In the genomic region with DNA sequence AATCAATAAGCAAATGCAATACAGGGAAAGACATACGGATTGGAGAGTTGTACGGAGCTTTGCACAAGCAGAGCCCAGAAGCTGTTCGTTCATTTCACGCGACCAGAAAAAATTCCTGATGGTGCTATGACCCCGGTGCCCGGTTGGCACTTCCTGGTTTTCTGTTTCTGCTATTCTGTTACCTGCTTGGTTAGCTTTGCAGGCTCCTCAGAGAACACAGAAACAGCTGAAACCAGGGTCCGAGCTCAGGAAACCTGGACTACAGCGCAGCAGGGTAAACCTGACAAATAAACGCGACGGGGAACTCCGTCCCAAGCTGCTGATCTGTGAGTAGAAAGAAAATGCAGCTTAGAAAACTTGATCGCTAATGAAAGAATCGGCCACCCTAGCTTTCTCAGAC, we compare ENCODE assay signal across 10 cellular contexts. TPM values are rescaled to one million over a fixed set of nuclear protein-coding genes. Genes with fewer than 3 reads are reported as not detected.
DNase-seq lines count a peak whose midpoint lies in the region; ATAC-seq and TF ChIP-seq lines count a peak whose summit lies in the region.
"Had no signal": no experiment of that assay in that cellular context is flagged by ENCODE, and none has a peak within 500 bp of the region (broad histone marks: within the 10 kb centered on the region; RNA-seq: fewer than 3 reads in every experiment).

No MANE protein-coding gene starts in this region.

- peaks cover 8% of the 10 kb centered on the region for H3K4me1 Mint-ChIP-seq in mesothelial cell of epicardium
- H3K4me1 Mint-ChIP-seq: activated CD4-positive, alpha-beta T cell treated with anti-CD3 and anti-CD28 coated beads, Interleukin-2, amount 10 ng/mL, durations not matched to agents 7 days and 5 days had no signal

- no peaks in the 10 kb centered on the region for H3K4me1 ChIP-seq in duodenal mucosa (ENCODE audit: control insufficient read depth in 1 of 2, insufficient read depth in 2 of 2, low read length in 2 of 2)
- H3K4me1 ChIP-seq in thoracic aorta (ENCODE audit: control insufficient read depth in 1 of 2, low read depth in 2 of 2): peaks cover 0 to 11% of the 10 kb centered on the region in 2 donors

- H3K9me3 Mint-ChIP-seq in mesothelial cell of epicardium: no peaks in the 10 kb centered on the region
- H3K9me3 Mint-ChIP-seq: activated CD4-positive, alpha-beta T cell treated with anti-CD3 and anti-CD28 coated beads, Interleukin-2, amount 10 ng/mL, durations not matched to agents 7 days and 5 days had no signal

- H3K27me3 ChIP-seq in duodenal mucosa (ENCODE audit: control insufficient read depth in 1 of 2, insufficient read depth in 2 of 2, low read length in 2 of 2) (peaks cover 0 to 12% of the 10 kb centered on the region in 2 donors), thoracic aorta (replicated peaks; ENCODE audit: insufficient read depth) (no peaks in the 10 kb centered on the region)

- H3K27ac ChIP-seq in duodenal mucosa (ENCODE audit: low read depth, low read length): no peak overlapping the region
- H3K27ac ChIP-seq in thoracic aorta: peak overlapping the region; percentile 29 to 38

- H3K4me3 ChIP-seq in duodenal mucosa (ENCODE audit: low read depth in 1 of 2, low read length in 2 of 2): peak overlapping the region; percentile 68 to 75
- peak overlapping the region; percentile 80 for H3K4me3 ChIP-seq in thoracic aorta

- H3K4me3 Mint-ChIP-seq in mesothelial cell of epicardium: peak overlapping the region; percentile 65
- H3K4me3 Mint-ChIP-seq: activated CD4-positive, alpha-beta T cell treated with anti-CD3 and anti-CD28 coated beads, Interleukin-2, amount 10 ng/mL, durations not matched to agents 7 days and 5 days had no signal

- DNase-seq in DMS53 (lab: John Stamatoyannopoulos, UW) (peak; percentile 40), DMS53 treated with DMSO at 0.1 percent for 48 hours (lab: John Stamatoyannopoulos, UW; ENCODE audit: unreplicated experiment) (no peak), mesothelial cell of epicardium (ENCODE audit: low spot score in 2 of 2, unreplicated experiment in 2 of 2) (no peak), thoracic aorta (ENCODE audit: low spot score) (no peak), posterior vena cava (ENCODE audit: low spot score) (no peak)
- DNase-seq: activated CD4-positive, alpha-beta T cell treated with anti-CD3 and anti-CD28 coated beads, Interleukin-2, amount 10 ng/mL, durations not matched to agents 7 days and 5 days had no signal

- no peaks in the 10 kb centered on the region for H3K9me3 ChIP-seq in duodenal mucosa (ENCODE audit: control insufficient read depth in 1 of 2, low read length in 2 of 2)
- no peaks in the 10 kb centered on the region for H3K9me3 ChIP-seq in thoracic aorta

- TF ChIP-seq CTCF in mesothelial cell of epicardium (IDR thresholded peaks at IDR 0.05; ENCODE audit: unreplicated experiment): no peak
- no peak for TF ChIP-seq CTCF in thoracic aorta (IDR thresholded peaks at IDR 0.05)

- peak overlapping the region in 1 of 2 donors; percentile 26 for H3K9ac ChIP-seq in duodenal mucosa (ENCODE audit: low read depth in 1 of 2, low read length in 2 of 2)

- peaks cover 93% of the 10 kb centered on the region for H3K27me3 Mint-ChIP-seq in mesothelial cell of epicardium (ENCODE audit: low read depth)

- H3K36me3 ChIP-seq in duodenal mucosa (ENCODE audit: control insufficient read depth in 1 of 2, insufficient read depth in 2 of 2, low read length in 2 of 2) (no peaks in the 10 kb centered on the region), thoracic aorta (no peaks in the 10 kb centered on the region)

- intact Hi-C loops in posterior vena cava (cut with DNase I): no loop called here

- no peaks in the 10 kb centered on the region for H3K36me3 Mint-ChIP-seq in mesothelial cell of epicardium

- ATAC-seq in thoracic aorta (ENCODE audit: insufficient number of reproducible peaks, low FRiP score, low read depth) (no peak), GM19351 (IDR thresholded peaks at IDR 0.05; ENCODE audit: unreplicated experiment) (no peak), GM18861 (IDR thresholded peaks at IDR 0.05; ENCODE audit: unreplicated experiment) (no peak)

- no peak overlapping the region for H3K27ac Mint-ChIP-seq in mesothelial cell of epicardium
- H3K27ac Mint-ChIP-seq: activated CD4-positive, alpha-beta T cell treated with anti-CD3 and anti-CD28 coated beads, Interleukin-2, amount 10 ng/mL, durations not matched to agents 7 days and 5 days had no signal

RNA-seq across cellular contexts. Expression of gene CNTN3, which starts 0.9 kb away (rescaled TPM):
- 1.5 to 2.5 TPM (median 1.6 TPM) in 3 replicates for total RNA-seq in mesothelial cell of epicardium
- total RNA-seq in thoracic aorta: 1 to 10 TPM; 6.5 to 9.7 TPM
- total RNA-seq in posterior vena cava: 1 to 10 TPM; 5.1 to 5.3 TPM
- total RNA-seq: activated CD4-positive, alpha-beta T cell treated with anti-CD3 and anti-CD28 coated beads, Interleukin-2, amount 10 ng/mL, durations not matched to agents 7 days and 5 days; lung microvascular endothelial cell had no signal
